ENCODE assay signal across 1 cellular context in the genomic region with DNA sequence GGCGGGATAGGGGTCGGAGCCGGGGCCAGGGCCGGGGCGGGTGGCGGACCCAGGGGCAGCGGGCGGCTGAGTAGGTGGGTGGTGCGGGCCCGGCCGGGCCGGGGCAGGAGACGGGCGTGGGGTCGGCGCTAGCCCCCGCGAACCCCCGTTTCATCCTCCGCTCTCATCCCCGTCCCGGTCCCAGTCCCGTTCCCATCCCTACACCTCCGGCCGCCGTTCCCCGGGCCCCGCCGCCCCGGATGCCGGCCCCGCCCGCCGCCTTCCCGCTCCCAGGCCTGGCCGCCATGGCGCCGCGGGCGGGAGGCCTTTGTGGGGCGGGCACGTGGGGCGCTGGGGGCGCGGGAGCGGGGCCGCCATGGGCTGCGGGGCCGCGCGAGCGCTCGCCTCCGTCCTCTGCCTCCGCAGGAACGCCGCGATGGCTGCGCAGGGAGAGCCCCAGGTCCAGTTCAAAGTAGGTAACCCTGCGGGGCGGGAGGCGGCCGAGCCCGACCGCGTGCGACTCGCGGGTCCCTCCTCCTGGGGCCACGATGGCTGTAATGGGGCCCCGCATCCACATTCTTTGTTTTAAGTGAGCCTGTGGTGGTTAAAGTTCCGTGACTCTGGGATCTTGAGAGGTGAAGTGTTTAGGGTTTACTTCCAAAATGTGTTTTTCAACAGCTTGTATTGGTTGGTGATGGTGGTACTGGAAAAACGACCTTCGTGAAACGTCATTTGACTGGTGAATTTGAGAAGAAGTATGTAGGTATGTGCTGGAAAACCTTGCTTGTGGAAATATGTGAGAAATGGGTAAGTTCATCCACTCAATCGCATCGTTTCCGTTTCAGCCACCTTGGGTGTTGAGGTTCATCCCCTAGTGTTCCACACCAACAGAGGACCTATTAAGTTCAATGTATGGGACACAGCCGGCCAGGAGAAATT.
A peak's percentile ranks its signal among the peaks of the same experiment; 100 is the strongest.
TF ChIP-seq lines count a peak whose summit lies in the region.

No MANE protein-coding gene starts in this region.

TF ChIP-seq in K562, 482 proteins besides CTCF, POLR2A, EP300 and RAD21 (continued from another document):
- TF ChIP-seq, protein P1, sequence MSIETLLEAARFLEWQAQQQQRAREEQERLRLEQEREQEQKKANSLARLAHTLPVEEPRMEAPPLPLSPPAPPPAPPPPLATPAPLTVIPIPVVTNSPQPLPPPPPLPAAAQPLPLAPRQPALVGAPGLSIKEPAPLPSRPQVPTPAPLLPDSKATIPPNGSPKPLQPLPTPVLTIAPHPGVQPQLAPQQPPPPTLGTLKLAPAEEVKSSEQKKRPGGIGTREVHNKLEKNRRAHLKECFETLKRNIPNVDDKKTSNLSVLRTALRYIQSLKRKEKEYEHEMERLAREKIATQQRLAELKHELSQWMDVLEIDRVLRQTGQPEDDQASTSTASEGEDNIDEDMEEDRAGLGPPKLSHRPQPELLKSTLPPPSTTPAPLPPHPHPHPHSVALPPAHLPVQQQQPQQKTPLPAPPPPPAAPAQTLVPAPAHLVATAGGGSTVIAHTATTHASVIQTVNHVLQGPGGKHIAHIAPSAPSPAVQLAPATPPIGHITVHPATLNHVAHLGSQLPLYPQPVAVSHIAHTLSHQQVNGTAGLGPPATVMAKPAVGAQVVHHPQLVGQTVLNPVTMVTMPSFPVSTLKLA (conservative IDR thresholded peaks at IDR 0.05), result peak; percentile 44 to 75
- TF ChIP-seq, protein P2, sequence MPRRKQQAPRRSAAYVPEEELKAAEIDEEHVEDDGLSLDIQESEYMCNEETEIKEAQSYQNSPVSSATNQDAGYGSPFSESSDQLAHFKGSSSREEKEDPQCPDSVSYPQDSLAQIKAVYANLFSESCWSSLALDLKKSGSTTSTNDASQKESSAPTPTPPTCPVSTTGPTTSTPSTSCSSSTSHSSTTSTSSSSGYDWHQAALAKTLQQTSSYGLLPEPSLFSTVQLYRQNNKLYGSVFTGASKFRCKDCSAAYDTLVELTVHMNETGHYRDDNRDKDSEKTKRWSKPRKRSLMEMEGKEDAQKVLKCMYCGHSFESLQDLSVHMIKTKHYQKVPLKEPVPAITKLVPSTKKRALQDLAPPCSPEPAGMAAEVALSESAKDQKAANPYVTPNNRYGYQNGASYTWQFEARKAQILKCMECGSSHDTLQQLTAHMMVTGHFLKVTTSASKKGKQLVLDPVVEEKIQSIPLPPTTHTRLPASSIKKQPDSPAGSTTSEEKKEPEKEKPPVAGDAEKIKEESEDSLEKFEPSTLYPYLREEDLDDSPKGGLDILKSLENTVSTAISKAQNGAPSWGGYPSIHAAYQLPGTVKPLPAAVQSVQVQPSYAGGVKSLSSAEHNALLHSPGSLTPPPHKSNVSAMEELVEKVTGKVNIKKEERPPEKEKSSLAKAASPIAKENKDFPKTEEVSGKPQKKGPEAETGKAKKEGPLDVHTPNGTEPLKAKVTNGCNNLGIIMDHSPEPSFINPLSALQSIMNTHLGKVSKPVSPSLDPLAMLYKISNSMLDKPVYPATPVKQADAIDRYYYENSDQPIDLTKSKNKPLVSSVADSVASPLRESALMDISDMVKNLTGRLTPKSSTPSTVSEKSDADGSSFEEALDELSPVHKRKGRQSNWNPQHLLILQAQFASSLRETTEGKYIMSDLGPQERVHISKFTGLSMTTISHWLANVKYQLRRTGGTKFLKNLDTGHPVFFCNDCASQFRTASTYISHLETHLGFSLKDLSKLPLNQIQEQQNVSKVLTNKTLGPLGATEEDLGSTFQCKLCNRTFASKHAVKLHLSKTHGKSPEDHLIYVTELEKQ (CRISPR knock-in tag; IDR thresholded peaks at IDR 0.05), result no peak
- TF ChIP-seq NFXL1 (CRISPR knock-in tag; IDR thresholded peaks at IDR 0.05) (no peak), RBM22 (IDR thresholded peaks at IDR 0.05; ENCODE audit: low read depth, low read length, poor library complexity, severe bottlenecking) (peak; percentile 45), KHSRP (IDR thresholded peaks at IDR 0.05) (no peak), U2AF1 (optimal IDR thresholded peaks at IDR 0.05; ENCODE audit: low read depth, low read length) (no peak), RBFOX2 (IDR thresholded peaks at IDR 0.05; ENCODE audit: low read depth, low read length) (peak; percentile 79), HNRNPLL (IDR thresholded peaks at IDR 0.05; ENCODE audit: low read depth, low read length, poor library complexity, severe bottlenecking) (no peak), ZNF644 (tag; IDR thresholded peaks at IDR 0.05; ENCODE audit: low read depth) (no peak), PYGO2 (tag; IDR thresholded peaks at IDR 0.05) (no peak), PRPF4 (IDR thresholded peaks at IDR 0.05; ENCODE audit: insufficient read depth, low read depth, low read length, poor library complexity, severe bottlenecking) (no peak), MCM2 (IDR thresholded peaks at IDR 0.05; ENCODE audit: low read depth) (no peak), NFATC3 (IDR thresholded peaks at IDR 0.05) (no peak), DNMT1 (IDR thresholded peaks at IDR 0.05) (no peak), TAF9B (IDR thresholded peaks at IDR 0.05; ENCODE audit: partially characterized antibody) (no peak)
- TF ChIP-seq, protein P3, sequence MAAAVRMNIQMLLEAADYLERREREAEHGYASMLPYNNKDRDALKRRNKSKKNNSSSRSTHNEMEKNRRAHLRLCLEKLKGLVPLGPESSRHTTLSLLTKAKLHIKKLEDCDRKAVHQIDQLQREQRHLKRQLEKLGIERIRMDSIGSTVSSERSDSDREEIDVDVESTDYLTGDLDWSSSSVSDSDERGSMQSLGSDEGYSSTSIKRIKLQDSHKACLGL (CRISPR knock-in tag; IDR thresholded peaks at IDR 0.05; ENCODE audit: borderline replicate concordance, poor library complexity, severe bottlenecking), result peak; percentile 8
- TF ChIP-seq, protein P4, sequence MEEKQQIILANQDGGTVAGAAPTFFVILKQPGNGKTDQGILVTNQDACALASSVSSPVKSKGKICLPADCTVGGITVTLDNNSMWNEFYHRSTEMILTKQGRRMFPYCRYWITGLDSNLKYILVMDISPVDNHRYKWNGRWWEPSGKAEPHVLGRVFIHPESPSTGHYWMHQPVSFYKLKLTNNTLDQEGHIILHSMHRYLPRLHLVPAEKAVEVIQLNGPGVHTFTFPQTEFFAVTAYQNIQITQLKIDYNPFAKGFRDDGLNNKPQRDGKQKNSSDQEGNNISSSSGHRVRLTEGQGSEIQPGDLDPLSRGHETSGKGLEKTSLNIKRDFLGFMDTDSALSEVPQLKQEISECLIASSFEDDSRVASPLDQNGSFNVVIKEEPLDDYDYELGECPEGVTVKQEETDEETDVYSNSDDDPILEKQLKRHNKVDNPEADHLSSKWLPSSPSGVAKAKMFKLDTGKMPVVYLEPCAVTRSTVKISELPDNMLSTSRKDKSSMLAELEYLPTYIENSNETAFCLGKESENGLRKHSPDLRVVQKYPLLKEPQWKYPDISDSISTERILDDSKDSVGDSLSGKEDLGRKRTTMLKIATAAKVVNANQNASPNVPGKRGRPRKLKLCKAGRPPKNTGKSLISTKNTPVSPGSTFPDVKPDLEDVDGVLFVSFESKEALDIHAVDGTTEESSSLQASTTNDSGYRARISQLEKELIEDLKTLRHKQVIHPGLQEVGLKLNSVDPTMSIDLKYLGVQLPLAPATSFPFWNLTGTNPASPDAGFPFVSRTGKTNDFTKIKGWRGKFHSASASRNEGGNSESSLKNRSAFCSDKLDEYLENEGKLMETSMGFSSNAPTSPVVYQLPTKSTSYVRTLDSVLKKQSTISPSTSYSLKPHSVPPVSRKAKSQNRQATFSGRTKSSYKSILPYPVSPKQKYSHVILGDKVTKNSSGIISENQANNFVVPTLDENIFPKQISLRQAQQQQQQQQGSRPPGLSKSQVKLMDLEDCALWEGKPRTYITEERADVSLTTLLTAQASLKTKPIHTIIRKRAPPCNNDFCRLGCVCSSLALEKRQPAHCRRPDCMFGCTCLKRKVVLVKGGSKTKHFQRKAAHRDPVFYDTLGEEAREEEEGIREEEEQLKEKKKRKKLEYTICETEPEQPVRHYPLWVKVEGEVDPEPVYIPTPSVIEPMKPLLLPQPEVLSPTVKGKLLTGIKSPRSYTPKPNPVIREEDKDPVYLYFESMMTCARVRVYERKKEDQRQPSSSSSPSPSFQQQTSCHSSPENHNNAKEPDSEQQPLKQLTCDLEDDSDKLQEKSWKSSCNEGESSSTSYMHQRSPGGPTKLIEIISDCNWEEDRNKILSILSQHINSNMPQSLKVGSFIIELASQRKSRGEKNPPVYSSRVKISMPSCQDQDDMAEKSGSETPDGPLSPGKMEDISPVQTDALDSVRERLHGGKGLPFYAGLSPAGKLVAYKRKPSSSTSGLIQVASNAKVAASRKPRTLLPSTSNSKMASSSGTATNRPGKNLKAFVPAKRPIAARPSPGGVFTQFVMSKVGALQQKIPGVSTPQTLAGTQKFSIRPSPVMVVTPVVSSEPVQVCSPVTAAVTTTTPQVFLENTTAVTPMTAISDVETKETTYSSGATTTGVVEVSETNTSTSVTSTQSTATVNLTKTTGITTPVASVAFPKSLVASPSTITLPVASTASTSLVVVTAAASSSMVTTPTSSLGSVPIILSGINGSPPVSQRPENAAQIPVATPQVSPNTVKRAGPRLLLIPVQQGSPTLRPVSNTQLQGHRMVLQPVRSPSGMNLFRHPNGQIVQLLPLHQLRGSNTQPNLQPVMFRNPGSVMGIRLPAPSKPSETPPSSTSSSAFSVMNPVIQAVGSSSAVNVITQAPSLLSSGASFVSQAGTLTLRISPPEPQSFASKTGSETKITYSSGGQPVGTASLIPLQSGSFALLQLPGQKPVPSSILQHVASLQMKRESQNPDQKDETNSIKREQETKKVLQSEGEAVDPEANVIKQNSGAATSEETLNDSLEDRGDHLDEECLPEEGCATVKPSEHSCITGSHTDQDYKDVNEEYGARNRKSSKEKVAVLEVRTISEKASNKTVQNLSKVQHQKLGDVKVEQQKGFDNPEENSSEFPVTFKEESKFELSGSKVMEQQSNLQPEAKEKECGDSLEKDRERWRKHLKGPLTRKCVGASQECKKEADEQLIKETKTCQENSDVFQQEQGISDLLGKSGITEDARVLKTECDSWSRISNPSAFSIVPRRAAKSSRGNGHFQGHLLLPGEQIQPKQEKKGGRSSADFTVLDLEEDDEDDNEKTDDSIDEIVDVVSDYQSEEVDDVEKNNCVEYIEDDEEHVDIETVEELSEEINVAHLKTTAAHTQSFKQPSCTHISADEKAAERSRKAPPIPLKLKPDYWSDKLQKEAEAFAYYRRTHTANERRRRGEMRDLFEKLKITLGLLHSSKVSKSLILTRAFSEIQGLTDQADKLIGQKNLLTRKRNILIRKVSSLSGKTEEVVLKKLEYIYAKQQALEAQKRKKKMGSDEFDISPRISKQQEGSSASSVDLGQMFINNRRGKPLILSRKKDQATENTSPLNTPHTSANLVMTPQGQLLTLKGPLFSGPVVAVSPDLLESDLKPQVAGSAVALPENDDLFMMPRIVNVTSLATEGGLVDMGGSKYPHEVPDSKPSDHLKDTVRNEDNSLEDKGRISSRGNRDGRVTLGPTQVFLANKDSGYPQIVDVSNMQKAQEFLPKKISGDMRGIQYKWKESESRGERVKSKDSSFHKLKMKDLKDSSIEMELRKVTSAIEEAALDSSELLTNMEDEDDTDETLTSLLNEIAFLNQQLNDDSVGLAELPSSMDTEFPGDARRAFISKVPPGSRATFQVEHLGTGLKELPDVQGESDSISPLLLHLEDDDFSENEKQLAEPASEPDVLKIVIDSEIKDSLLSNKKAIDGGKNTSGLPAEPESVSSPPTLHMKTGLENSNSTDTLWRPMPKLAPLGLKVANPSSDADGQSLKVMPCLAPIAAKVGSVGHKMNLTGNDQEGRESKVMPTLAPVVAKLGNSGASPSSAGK (IDR thresholded peaks at IDR 0.05), result peak; percentile 65
- TF ChIP-seq, protein P5, sequence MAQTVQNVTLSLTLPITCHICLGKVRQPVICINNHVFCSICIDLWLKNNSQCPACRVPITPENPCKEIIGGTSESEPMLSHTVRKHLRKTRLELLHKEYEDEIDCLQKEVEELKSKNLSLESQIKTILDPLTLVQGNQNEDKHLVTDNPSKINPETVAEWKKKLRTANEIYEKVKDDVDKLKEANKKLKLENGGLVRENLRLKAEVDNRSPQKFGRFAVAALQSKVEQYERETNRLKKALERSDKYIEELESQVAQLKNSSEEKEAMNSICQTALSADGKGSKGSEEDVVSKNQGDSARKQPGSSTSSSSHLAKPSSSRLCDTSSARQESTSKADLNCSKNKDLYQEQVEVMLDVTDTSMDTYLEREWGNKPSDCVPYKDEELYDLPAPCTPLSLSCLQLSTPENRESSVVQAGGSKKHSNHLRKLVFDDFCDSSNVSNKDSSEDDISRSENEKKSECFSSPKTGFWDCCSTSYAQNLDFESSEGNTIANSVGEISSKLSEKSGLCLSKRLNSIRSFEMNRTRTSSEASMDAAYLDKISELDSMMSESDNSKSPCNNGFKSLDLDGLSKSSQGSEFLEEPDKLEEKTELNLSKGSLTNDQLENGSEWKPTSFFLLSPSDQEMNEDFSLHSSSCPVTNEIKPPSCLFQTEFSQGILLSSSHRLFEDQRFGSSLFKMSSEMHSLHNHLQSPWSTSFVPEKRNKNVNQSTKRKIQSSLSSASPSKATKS (CRISPR knock-in tag; IDR thresholded peaks at IDR 0.05), result no peak
- TF ChIP-seq, protein P6, sequence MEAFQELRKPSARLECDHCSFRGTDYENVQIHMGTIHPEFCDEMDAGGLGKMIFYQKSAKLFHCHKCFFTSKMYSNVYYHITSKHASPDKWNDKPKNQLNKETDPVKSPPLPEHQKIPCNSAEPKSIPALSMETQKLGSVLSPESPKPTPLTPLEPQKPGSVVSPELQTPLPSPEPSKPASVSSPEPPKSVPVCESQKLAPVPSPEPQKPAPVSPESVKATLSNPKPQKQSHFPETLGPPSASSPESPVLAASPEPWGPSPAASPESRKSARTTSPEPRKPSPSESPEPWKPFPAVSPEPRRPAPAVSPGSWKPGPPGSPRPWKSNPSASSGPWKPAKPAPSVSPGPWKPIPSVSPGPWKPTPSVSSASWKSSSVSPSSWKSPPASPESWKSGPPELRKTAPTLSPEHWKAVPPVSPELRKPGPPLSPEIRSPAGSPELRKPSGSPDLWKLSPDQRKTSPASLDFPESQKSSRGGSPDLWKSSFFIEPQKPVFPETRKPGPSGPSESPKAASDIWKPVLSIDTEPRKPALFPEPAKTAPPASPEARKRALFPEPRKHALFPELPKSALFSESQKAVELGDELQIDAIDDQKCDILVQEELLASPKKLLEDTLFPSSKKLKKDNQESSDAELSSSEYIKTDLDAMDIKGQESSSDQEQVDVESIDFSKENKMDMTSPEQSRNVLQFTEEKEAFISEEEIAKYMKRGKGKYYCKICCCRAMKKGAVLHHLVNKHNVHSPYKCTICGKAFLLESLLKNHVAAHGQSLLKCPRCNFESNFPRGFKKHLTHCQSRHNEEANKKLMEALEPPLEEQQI (IDR thresholded peaks at IDR 0.05), result no peak
